Comparison of ENCODE assay signal across 10 cellular contexts in the genomic region with DNA sequence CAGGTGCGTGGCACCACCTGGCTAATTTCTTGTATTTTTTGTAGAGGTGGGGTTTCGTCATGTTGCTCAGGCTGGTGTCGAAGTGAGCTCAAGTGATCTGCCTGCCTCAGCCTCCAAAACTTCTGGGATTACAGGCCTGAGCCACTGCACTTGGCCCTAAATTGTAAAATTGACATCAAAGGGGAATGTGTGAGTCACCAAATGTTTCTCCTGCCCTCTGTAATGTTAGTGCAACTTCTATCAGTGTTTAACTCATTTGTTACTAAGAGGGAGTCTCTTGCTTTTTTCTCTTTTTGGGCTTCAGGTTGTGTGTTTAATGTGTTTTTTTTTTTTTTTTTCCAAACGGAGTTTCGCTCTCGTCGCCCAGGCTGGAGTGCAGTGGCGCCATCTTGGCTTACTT. TPM values are rescaled to one million over a fixed set of nuclear protein-coding genes. Genes with fewer than 3 reads are reported as not detected.
DNase-seq lines count a peak whose midpoint lies in the region; ATAC-seq and TF ChIP-seq lines count a peak whose summit lies in the region.
"Had no signal": no experiment of that assay in that cellular context is flagged by ENCODE, and none has a peak within 500 bp of the region (broad histone marks: within the 10 kb centered on the region; RNA-seq: fewer than 3 reads in every experiment).

No MANE protein-coding gene starts in this region.

- DNase-seq in Caco-2 (peak in 1 of 2 experiments; percentile 47), NB4 (ENCODE audit: low read depth) (peak; percentile 16), dermis microvascular lymphatic vessel endothelial cell (ENCODE audit: low read depth in 2 of 2) (peak; percentile 39 to 43), non-pigmented ciliary epithelial cell (ENCODE audit: low read depth) (peak; percentile 52), RPMI8226 (no peak), D341Med (ENCODE audit: low spot score) (no peak), GM10266 (ENCODE audit: extremely low spot score) (no peak)
- DNase-seq: NCI-H748 treated with DMSO at 0.1 percent for 48 hours; stimulated activated CD4-positive, alpha-beta T cell treated with anti-CD3 and anti-CD28 coated beads, Interleukin-4, amount 100 ng/mL, for 4 hours had no signal

- peaks cover 38% of the 10 kb centered on the region for H3K36me3 Mint-ChIP-seq in Caco-2 (ENCODE audit: insufficient read depth, unreplicated experiment)

- no peaks in the 10 kb centered on the region for H3K27me3 Mint-ChIP-seq in Caco-2 (ENCODE audit: insufficient read depth, unreplicated experiment)

- H3K4me1 ChIP-seq in Caco-2: peaks cover 18% of the 10 kb centered on the region

- ATAC-seq in HG03571 (IDR thresholded peaks at IDR 0.05; ENCODE audit: unreplicated experiment): no peak

- no peaks in the 10 kb centered on the region for H3K27me3 ChIP-seq in Caco-2 (replicated peaks; ENCODE audit: control insufficient read depth, insufficient read depth, low read length)

- intact Hi-C loops in Caco-2 (cut with micrococcal nuclease; ENCODE audit: unreplicated experiment): no loop called here

- TF ChIP-seq CTCF in Caco-2 (IDR thresholded peaks at IDR 0.05; ENCODE audit: insufficient read depth in 1 of 2, low read depth in 1 of 2, low read length in 1 of 2, severe bottlenecking in 1 of 2, unreplicated experiment in 1 of 2): no peak
- no peak for TF ChIP-seq CTCF in NB4 (IDR thresholded peaks at IDR 0.05; ENCODE audit: low read depth, low read length)
- TF ChIP-seq CTCF in GM10266 (IDR thresholded peaks at IDR 0.05; ENCODE audit: control insufficient read depth, insufficient read depth, low read depth, missing control alignments): no peak

- peak overlapping the region; percentile 82 for H3K4me3 Mint-ChIP-seq in Caco-2 (ENCODE audit: unreplicated experiment)

- CTCF ChIA-PET in Caco-2 (lab: Charles Lee): interaction anchor here (0.7 to 1.3 kb wide), 2 partner anchors 16 to 111 kb away, joined by 3 read pairs; a partner anchor contains a TSS

- H3K36me3 ChIP-seq in Caco-2 (ENCODE audit: control insufficient read depth, insufficient read depth, low read length): no peaks in the 10 kb centered on the region

- BruUV-seq in Caco-2 (replicated peaks; lab: Mats Ljungman, UMichigan): no TSS peak

- H3K9me3 Mint-ChIP-seq in Caco-2 (ENCODE audit: unreplicated experiment): no peaks in the 10 kb centered on the region

- no peaks in the 10 kb centered on the region for H3K9me3 ChIP-seq in Caco-2

- no peak for TF ChIP-seq POLR2A in NB4 (IDR thresholded peaks at IDR 0.05; ENCODE audit: extremely low read depth, insufficient read length)

- peaks cover 15% of the 10 kb centered on the region for H3K4me1 Mint-ChIP-seq in Caco-2 (ENCODE audit: low read depth, unreplicated experiment)

- POLR2A ChIA-PET in Caco-2 (lab: Charles Lee): no interaction called here

- H3K4me3 ChIP-seq in Caco-2 (ENCODE audit: low read depth, low read length) (no peak overlapping the region), NB4 (ENCODE audit: low read depth, low read length) (no peak overlapping the region)

- peak overlapping the region; percentile 84 for H3K27ac Mint-ChIP-seq in Caco-2 (ENCODE audit: unreplicated experiment)

RNA-seq across cellular contexts. Expression of a gene that starts 2.3 kb away (rescaled TPM):
- total RNA-seq in Caco-2 (2022): 31.0 and 31.7 TPM in 2 replicates
- 15.8 and 16.9 TPM in 2 replicates for total RNA-seq in dermis microvascular lymphatic vessel endothelial cell

RNA-seq across cellular contexts. Expression of a gene that starts 16.0 kb away (rescaled TPM):
- total RNA-seq in Caco-2 (2022) (99.1 and 99.8 TPM in 2 replicates), dermis microvascular lymphatic vessel endothelial cell (19.4 and 21.9 TPM in 2 replicates)

RNA-seq across cellular contexts. Expression of a gene that starts 16.0 kb away (rescaled TPM):
- total RNA-seq in Caco-2 (2022) (217 and 222 TPM in 2 replicates), dermis microvascular lymphatic vessel endothelial cell (4.7 and 5.1 TPM in 2 replicates)

RNA-seq across cellular contexts. Expression of a gene that starts 36.2 kb away (rescaled TPM):
- 0.34 TPM in 1 of 2 replicates, not detected in the other for total RNA-seq in Caco-2 (2022)
- total RNA-seq in dermis microvascular lymphatic vessel endothelial cell: not detected in 2 replicates

RNA-seq across cellular contexts. Expression of a gene that starts 58.2 kb away (rescaled TPM):
- total RNA-seq in Caco-2 (2022) (not detected in 2 replicates), dermis microvascular lymphatic vessel endothelial cell (0.13 TPM in 1 of 2 replicates, not detected in the other)

Comparison
In these comparisons a context has a peak if more than half of its experiments do, and no peak if none do; other contexts are left out.
1. DNase-seq: peak in NB4 (single experiment), dermis microvascular lymphatic vessel endothelial cell (2 of 2) and non-pigmented ciliary epithelial cell (single experiment); none in RPMI8226 (single experiment), D341Med (single experiment) and GM10266 (single experiment).
2. RNA of a gene that starts 16.0 kb away (total RNA-seq): 217 to 222 TPM in Caco-2; 4.7 to 5.1 TPM in dermis microvascular lymphatic vessel endothelial cell; every median in the first group is over 10 times any median in the second.